Comparison of ENCODE assay signal across 20 cellular contexts in genomic region chr19:37699057-37699456, GRCh38.
"Had no signal": no experiment of that assay in that cellular context is flagged by ENCODE, and none has a peak within 500 bp of the region (broad histone marks: within the 10 kb centered on the region; RNA-seq: fewer than 3 reads in every experiment).

No MANE protein-coding gene starts in this region.

- H3K9me3 ChIP-seq: pancreas, vagina had no signal

- ATAC-seq: activated T-cell treated with anti-CD3 and anti-CD28 coated beads, Interleukin-2, amount 50 U/mL, for 72 hours; effector memory CD8-positive, alpha-beta T cell; heart right ventricle; left lobe of liver; mucosa of descending colon; naive thymus-derived CD8-positive, alpha-beta T cell; pancreas; stimulated activated memory B cell treated with anti-CD40 and anti-IgM and Interleukin-4, amounts not matched to agents 10 μg/mL and 1 μg/mL and 100 μg/mL, for 72 hours had no signal

- H3K4me3 Mint-ChIP-seq: activated B cell treated with CpG ODN at 0.5 μM for 24 hours; activated CD4-positive, alpha-beta T cell treated with anti-CD3 and anti-CD28 coated beads, Interleukin-2, amount 10 ng/mL, durations not matched to agents 24 days and 14 days; activated naive CD8-positive, alpha-beta T cell; activated T-cell treated with anti-CD3 and anti-CD28 coated beads, Interleukin-2, amount 50 U/mL, for 72 hours; dendritic cell treated with granulocyte-macrophage colony-stimulating factor and Interleukin-4, amounts not matched to agents 40 ng/mL and 50 ng/mL, for 4 days; effector memory CD8-positive, alpha-beta T cell; naive thymus-derived CD8-positive, alpha-beta T cell; stimulated activated memory B cell treated with anti-CD40 and anti-IgM and Interleukin-4, amounts not matched to agents 10 μg/mL and 1 μg/mL and 100 μg/mL, for 72 hours had no signal

- DNase-seq: activated B cell treated with CpG ODN at 0.5 μM for 24 hours; activated CD4-positive, alpha-beta T cell treated with anti-CD3 and anti-CD28 coated beads, Interleukin-2, amount 10 ng/mL, durations not matched to agents 24 days and 14 days; activated CD8-positive, alpha-beta memory T cell treated with anti-CD3 and anti-CD28 coated beads, Interleukin-2, amount 50 U/mL, for 48 hours; activated gamma-delta T cell; activated T-cell treated with anti-CD3 and anti-CD28 coated beads, Interleukin-2, amount 50 U/mL, for 72 hours; amniotic stem cell; effector memory CD8-positive, alpha-beta T cell; heart right ventricle; mammary epithelial cell; mucosa of descending colon; naive thymus-derived CD8-positive, alpha-beta T cell; pancreas; stimulated activated CD4-positive, alpha-beta T cell treated with anti-CD3 and anti-CD28 coated beads, Interleukin-2, amount 100 ng/mL, for 48 hours; tibial artery had no signal

- H3K27me3 ChIP-seq: heart right ventricle, pancreas, tibial artery, vagina had no signal

- H3K27ac Mint-ChIP-seq: activated B cell treated with CpG ODN at 0.5 μM for 24 hours; activated CD4-positive, alpha-beta T cell treated with anti-CD3 and anti-CD28 coated beads, Interleukin-2, amount 10 ng/mL, durations not matched to agents 24 days and 14 days; activated naive CD8-positive, alpha-beta T cell; activated T-cell treated with anti-CD3 and anti-CD28 coated beads, Interleukin-2, amount 50 U/mL, for 72 hours; dendritic cell treated with granulocyte-macrophage colony-stimulating factor and Interleukin-4, amounts not matched to agents 40 ng/mL and 50 ng/mL, for 4 days; effector memory CD8-positive, alpha-beta T cell; naive thymus-derived CD8-positive, alpha-beta T cell; stimulated activated memory B cell treated with anti-CD40 and anti-IgM and Interleukin-4, amounts not matched to agents 10 μg/mL and 1 μg/mL and 100 μg/mL, for 72 hours had no signal

- H3K4me1 Mint-ChIP-seq: activated B cell treated with CpG ODN at 0.5 μM for 24 hours; activated CD4-positive, alpha-beta T cell treated with anti-CD3 and anti-CD28 coated beads, Interleukin-2, amount 10 ng/mL, durations not matched to agents 24 days and 14 days; stimulated activated memory B cell treated with anti-CD40 and anti-IgM and Interleukin-4, amounts not matched to agents 10 μg/mL and 1 μg/mL and 100 μg/mL, for 72 hours had no signal

- H3K4me1 ChIP-seq: heart right ventricle, pancreas, tibial artery, vagina had no signal

- H3K27ac ChIP-seq: epithelial cell of prostate, heart right ventricle, pancreas, tibial artery, vagina had no signal

- H3K27me3 Mint-ChIP-seq: activated B cell treated with CpG ODN at 0.5 μM for 24 hours; activated CD4-positive, alpha-beta T cell treated with anti-CD3 and anti-CD28 coated beads, Interleukin-2, amount 10 ng/mL, durations not matched to agents 24 days and 14 days; activated naive CD8-positive, alpha-beta T cell; dendritic cell treated with granulocyte-macrophage colony-stimulating factor and Interleukin-4, amounts not matched to agents 40 ng/mL and 50 ng/mL, for 4 days; effector memory CD8-positive, alpha-beta T cell; naive thymus-derived CD8-positive, alpha-beta T cell; stimulated activated memory B cell treated with anti-CD40 and anti-IgM and Interleukin-4, amounts not matched to agents 10 μg/mL and 1 μg/mL and 100 μg/mL, for 72 hours had no signal

- H3K4me3 ChIP-seq: heart right ventricle, mucosa of descending colon, pancreas, tibial artery, vagina had no signal
